ENCODE assay signal across 1 cellular context in the genomic region with DNA sequence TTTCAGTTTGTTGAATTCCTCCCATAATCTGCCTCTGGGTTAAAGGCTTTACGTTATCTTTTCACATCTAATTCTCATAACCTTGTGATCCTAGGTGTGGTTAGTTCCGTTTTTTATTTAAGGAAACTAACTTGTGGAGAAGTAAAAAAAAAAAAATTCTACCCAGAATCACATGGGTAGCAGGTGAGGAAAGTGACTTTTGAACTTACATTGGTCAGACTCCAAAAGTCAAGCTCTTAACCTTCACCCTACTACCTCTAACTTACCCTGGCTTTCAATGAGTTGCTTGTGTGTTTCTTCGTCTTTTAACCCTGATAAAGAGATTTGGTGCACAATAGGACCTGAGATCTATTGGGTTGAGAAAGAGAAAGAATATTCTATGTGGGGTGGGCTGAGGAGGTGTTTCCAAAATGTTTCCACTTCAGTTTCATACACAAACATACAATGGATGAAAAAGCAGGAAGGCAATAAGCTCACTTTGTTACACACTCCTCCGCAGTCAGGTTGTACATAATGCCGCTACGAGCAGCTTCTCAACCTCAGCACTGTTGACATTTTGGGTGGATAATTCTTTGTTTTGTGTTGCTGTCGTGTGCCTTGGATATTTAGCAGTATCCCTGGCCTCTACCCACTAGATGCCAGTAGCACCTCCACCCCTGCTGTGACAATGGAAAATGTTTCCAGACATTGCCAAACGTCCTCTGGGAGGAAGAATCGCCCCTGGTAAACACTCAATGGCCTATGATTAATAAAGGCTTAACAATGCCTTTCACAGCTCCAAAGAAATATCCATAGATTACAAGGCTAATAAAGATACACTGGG.
A peak's percentile ranks its signal among the peaks of the same experiment; 100 is the strongest.
TF ChIP-seq lines count a peak whose summit lies in the region.

No MANE protein-coding gene starts in this region.

TF ChIP-seq in HepG2, 621 proteins besides CTCF, POLR2A, EP300 and RAD21 (continued from another document and continues in another):
- TF ChIP-seq, protein P1, sequence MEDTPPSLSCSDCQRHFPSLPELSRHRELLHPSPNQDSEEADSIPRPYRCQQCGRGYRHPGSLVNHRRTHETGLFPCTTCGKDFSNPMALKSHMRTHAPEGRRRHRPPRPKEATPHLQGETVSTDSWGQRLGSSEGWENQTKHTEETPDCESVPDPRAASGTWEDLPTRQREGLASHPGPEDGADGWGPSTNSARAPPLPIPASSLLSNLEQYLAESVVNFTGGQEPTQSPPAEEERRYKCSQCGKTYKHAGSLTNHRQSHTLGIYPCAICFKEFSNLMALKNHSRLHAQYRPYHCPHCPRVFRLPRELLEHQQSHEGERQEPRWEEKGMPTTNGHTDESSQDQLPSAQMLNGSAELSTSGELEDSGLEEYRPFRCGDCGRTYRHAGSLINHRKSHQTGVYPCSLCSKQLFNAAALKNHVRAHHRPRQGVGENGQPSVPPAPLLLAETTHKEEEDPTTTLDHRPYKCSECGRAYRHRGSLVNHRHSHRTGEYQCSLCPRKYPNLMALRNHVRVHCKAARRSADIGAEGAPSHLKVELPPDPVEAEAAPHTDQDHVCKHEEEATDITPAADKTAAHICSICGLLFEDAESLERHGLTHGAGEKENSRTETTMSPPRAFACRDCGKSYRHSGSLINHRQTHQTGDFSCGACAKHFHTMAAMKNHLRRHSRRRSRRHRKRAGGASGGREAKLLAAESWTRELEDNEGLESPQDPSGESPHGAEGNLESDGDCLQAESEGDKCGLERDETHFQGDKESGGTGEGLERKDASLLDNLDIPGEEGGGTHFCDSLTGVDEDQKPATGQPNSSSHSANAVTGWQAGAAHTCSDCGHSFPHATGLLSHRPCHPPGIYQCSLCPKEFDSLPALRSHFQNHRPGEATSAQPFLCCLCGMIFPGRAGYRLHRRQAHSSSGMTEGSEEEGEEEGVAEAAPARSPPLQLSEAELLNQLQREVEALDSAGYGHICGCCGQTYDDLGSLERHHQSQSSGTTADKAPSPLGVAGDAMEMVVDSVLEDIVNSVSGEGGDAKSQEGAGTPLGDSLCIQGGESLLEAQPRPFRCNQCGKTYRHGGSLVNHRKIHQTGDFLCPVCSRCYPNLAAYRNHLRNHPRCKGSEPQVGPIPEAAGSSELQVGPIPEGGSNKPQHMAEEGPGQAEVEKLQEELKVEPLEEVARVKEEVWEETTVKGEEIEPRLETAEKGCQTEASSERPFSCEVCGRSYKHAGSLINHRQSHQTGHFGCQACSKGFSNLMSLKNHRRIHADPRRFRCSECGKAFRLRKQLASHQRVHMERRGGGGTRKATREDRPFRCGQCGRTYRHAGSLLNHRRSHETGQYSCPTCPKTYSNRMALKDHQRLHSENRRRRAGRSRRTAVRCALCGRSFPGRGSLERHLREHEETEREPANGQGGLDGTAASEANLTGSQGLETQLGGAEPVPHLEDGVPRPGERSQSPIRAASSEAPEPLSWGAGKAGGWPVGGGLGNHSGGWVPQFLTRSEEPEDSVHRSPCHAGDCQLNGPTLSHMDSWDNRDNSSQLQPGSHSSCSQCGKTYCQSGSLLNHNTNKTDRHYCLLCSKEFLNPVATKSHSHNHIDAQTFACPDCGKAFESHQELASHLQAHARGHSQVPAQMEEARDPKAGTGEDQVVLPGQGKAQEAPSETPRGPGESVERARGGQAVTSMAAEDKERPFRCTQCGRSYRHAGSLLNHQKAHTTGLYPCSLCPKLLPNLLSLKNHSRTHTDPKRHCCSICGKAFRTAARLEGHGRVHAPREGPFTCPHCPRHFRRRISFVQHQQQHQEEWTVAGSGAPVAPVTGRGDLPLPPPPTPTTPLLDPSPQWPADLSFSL (CRISPR knock-in tag; IDR thresholded peaks at IDR 0.05): peak; percentile 69
- TF ChIP-seq MLLT10 (CRISPR knock-in tag; IDR thresholded peaks at IDR 0.05): no peak
- TF ChIP-seq, protein P2, sequence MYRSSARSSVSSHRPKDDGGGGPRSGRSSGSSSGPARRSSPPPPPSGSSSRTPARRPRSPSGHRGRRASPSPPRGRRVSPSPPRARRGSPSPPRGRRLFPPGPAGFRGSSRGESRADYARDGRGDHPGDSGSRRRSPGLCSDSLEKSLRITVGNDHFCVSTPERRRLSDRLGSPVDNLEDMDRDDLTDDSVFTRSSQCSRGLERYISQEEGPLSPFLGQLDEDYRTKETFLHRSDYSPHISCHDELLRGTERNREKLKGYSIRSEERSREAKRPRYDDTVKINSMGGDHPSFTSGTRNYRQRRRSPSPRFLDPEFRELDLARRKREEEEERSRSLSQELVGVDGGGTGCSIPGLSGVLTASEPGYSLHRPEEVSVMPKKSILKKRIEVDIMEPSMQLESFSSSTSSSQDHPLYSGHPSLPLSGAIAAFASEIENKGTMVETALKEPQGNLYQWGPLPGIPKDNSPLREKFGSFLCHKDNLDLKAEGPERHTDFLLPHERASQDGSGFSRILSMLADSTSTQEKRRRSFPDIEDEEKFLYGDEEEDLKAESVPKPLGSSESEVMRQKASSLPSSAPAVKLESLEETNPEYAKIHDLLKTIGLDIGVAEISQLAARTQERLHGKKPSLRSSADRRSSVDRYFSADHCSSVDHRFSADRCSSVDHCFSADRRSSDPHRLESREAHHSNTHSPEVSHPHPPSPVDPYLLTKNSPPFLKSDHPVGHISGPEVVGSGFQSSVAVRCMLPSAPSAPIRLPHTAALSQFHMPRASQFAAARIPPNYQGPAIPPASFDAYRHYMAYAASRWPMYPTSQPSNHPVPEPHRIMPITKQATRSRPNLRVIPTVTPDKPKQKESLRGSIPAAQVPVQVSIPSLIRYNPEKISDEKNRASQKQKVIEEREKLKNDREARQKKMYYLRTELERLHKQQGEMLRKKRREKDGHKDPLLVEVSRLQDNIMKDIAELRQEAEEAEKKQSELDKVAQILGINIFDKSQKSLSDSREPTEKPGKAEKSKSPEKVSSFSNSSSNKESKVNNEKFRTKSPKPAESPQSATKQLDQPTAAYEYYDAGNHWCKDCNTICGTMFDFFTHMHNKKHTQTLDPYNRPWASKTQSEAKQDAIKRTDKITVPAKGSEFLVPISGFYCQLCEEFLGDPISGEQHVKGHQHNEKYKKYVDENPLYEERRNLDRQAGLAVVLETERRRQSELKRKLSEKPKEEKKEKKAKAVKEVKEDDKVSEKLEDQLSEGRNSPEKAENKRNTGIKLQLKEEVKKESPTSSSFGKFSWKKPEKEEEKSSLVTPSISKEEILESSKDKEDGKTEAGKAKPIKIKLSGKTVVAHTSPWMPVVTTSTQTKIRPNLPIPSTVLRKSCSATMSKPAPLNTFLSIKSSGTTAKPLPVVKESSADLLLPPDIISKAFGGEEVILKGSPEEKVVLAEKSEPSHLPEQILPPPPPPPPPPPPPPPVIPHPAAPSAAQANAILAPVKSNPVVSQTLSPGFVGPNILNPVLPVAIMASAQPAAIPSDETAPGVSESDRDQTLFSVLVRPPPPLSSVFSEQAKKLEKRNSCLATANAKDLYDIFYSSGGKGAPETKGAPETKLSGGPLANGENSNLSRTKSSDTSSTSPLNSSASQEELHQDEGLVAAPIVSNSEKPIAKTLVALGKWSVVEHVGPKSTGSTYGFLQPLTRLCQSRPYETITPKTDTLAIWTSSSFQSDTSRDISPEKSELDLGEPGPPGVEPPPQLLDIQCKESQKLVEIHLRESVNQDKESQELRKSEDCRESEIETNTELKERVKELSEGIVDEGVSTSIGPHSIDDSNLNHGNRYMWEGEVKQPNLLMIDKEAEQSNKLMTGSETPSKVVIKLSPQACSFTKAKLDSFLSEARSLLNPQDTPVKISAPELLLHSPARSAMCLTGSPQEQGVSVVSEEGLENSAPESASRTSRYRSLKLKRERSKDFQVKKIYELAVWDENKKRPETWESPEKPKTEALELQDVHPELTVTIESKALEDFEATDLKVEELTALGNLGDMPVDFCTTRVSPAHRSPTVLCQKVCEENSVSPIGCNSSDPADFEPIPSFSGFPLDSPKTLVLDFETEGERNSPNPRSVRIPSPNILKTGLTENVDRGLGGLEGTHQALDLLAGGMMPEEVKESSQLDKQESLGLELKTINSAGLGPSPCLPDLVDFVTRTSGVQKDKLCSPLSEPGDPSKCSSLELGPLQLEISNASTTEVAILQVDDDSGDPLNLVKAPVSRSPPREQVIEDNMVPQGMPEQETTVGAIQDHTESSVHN (CRISPR knock-in tag; IDR thresholded peaks at IDR 0.05): no peak
- TF ChIP-seq, protein P3, sequence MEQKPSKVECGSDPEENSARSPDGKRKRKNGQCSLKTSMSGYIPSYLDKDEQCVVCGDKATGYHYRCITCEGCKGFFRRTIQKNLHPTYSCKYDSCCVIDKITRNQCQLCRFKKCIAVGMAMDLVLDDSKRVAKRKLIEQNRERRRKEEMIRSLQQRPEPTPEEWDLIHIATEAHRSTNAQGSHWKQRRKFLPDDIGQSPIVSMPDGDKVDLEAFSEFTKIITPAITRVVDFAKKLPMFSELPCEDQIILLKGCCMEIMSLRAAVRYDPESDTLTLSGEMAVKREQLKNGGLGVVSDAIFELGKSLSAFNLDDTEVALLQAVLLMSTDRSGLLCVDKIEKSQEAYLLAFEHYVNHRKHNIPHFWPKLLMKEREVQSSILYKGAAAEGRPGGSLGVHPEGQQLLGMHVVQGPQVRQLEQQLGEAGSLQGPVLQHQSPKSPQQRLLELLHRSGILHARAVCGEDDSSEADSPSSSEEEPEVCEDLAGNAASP (CRISPR knock-in tag; IDR thresholded peaks at IDR 0.05; ENCODE audit: borderline replicate concordance): peak; percentile 54; the same call in 1 of the 2 replicates
- no peak for TF ChIP-seq ELF1 (CRISPR knock-in tag; IDR thresholded peaks at IDR 0.05)
- peak; percentile 90 for TF ChIP-seq ARNTL (CRISPR knock-in tag; IDR thresholded peaks at IDR 0.05)
- TF ChIP-seq, protein P4, sequence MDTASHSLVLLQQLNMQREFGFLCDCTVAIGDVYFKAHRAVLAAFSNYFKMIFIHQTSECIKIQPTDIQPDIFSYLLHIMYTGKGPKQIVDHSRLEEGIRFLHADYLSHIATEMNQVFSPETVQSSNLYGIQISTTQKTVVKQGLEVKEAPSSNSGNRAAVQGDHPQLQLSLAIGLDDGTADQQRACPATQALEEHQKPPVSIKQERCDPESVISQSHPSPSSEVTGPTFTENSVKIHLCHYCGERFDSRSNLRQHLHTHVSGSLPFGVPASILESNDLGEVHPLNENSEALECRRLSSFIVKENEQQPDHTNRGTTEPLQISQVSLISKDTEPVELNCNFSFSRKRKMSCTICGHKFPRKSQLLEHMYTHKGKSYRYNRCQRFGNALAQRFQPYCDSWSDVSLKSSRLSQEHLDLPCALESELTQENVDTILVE (CRISPR knock-in tag; IDR thresholded peaks at IDR 0.05): peak; percentile 71; the same call in 1 of the 2 replicates
- TF ChIP-seq, protein P5, sequence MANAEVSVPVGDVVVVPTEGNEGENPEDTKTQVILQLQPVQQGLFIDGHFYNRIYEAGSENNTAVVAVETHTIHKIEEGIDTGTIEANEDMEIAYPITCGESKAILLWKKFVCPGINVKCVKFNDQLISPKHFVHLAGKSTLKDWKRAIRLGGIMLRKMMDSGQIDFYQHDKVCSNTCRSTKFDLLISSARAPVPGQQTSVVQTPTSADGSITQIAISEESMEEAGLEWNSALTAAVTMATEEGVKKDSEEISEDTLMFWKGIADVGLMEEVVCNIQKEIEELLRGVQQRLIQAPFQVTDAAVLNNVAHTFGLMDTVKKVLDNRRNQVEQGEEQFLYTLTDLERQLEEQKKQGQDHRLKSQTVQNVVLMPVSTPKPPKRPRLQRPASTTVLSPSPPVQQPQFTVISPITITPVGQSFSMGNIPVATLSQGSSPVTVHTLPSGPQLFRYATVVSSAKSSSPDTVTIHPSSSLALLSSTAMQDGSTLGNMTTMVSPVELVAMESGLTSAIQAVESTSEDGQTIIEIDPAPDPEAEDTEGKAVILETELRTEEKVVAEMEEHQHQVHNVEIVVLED (CRISPR knock-in tag; IDR thresholded peaks at IDR 0.05; ENCODE audit: borderline replicate concordance): peak; percentile 51; the same call in 1 of the 2 replicates
- TF ChIP-seq ZNF101 (CRISPR knock-in tag; IDR thresholded peaks at IDR 0.05; ENCODE audit: borderline replicate concordance, low read depth): peak; percentile 37; the same call in 1 of the 2 replicates
- TF ChIP-seq, protein P6, sequence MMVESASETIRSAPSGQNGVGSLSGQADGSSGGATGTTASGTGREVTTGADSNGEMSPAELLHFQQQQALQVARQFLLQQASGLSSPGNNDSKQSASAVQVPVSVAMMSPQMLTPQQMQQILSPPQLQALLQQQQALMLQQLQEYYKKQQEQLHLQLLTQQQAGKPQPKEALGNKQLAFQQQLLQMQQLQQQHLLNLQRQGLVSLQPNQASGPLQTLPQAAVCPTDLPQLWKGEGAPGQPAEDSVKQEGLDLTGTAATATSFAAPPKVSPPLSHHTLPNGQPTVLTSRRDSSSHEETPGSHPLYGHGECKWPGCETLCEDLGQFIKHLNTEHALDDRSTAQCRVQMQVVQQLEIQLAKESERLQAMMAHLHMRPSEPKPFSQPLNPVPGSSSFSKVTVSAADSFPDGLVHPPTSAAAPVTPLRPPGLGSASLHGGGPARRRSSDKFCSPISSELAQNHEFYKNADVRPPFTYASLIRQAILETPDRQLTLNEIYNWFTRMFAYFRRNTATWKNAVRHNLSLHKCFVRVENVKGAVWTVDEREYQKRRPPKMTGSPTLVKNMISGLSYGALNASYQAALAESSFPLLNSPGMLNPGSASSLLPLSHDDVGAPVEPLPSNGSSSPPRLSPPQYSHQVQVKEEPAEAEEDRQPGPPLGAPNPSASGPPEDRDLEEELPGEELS (CRISPR knock-in tag; IDR thresholded peaks at IDR 0.05): peak; percentile 49; the same call in 1 of the 2 replicates
- peak; percentile 88; the same call in 1 of the 2 replicates for TF ChIP-seq ZNF230 (CRISPR knock-in tag; IDR thresholded peaks at IDR 0.05)
- TF ChIP-seq DNMT1 (CRISPR knock-in tag; IDR thresholded peaks at IDR 0.05): no peak
- 0 out of 2 replicates have a peak, but pooled peaks have one; percentile 11 for TF ChIP-seq ZNF709 (CRISPR knock-in tag; IDR thresholded peaks at IDR 0.05)
- TF ChIP-seq ARNT2 (CRISPR knock-in tag; IDR thresholded peaks at IDR 0.05; ENCODE audit: low read depth): peak; percentile 51; the same call in 1 of the 2 replicates
- TF ChIP-seq, protein P7, sequence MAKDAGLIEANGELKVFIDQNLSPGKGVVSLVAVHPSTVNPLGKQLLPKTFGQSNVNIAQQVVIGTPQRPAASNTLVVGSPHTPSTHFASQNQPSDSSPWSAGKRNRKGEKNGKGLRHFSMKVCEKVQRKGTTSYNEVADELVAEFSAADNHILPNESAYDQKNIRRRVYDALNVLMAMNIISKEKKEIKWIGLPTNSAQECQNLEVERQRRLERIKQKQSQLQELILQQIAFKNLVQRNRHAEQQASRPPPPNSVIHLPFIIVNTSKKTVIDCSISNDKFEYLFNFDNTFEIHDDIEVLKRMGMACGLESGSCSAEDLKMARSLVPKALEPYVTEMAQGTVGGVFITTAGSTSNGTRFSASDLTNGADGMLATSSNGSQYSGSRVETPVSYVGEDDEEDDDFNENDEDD (CRISPR knock-in tag; IDR thresholded peaks at IDR 0.05; ENCODE audit: borderline replicate concordance): 0 out of 2 replicates have a peak, but pooled peaks have one; percentile 41
- TF ChIP-seq THYN1 (CRISPR knock-in tag; IDR thresholded peaks at IDR 0.05; ENCODE audit: borderline replicate concordance, low read depth): peak; percentile 44; the same call in 1 of the 2 replicates
- TF ChIP-seq DMAP1 (CRISPR knock-in tag; IDR thresholded peaks at IDR 0.05): peak; percentile 16; the same call in 1 of the 2 replicates
- TF ChIP-seq ZNF761 (CRISPR knock-in tag; conservative IDR thresholded peaks at IDR 0.05): 0 out of 2 replicates have a peak, but pooled peaks have one; percentile 76
- TF ChIP-seq RXRB (CRISPR knock-in tag; IDR thresholded peaks at IDR 0.05; ENCODE audit: borderline replicate concordance): peak; percentile 94
- TF ChIP-seq TMF1 (CRISPR knock-in tag; IDR thresholded peaks at IDR 0.05; ENCODE audit: low read depth): no peak
- TF ChIP-seq, protein P8, sequence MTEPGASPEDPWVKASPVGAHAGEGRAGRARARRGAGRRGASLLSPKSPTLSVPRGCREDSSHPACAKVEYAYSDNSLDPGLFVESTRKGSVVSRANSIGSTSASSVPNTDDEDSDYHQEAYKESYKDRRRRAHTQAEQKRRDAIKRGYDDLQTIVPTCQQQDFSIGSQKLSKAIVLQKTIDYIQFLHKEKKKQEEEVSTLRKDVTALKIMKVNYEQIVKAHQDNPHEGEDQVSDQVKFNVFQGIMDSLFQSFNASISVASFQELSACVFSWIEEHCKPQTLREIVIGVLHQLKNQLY (CRISPR knock-in tag; IDR thresholded peaks at IDR 0.05): peak; percentile 91
- 0 out of 2 replicates have a peak, but pooled peaks have one; percentile 8 for TF ChIP-seq ZNF205 (CRISPR knock-in tag; IDR thresholded peaks at IDR 0.05)
- TF ChIP-seq FOXJ3 (CRISPR knock-in tag; IDR thresholded peaks at IDR 0.05; ENCODE audit: borderline replicate concordance): peak; percentile 2; the same call in 1 of the 2 replicates
